ENCODE assay signal across 1 cellular context in genomic region chr1:109932679-109933078, GRCh38.
TF ChIP-seq lines count a peak whose summit lies in the region.

No MANE protein-coding gene starts in this region.

TF ChIP-seq in IMR-90, 13 proteins besides CTCF, POLR2A, EP300 and RAD21:
- TF ChIP-seq SMC3 (IDR thresholded peaks at IDR 0.05; ENCODE audit: low read depth, low read length) (no peak), MAFK (IDR thresholded peaks at IDR 0.05; ENCODE audit: low read depth, low read length) (no peak), RCOR1 (IDR thresholded peaks at IDR 0.05; ENCODE audit: insufficient replicate concordance, low read length) (no peak)
